Comparison of ENCODE assay signal across 13 cellular contexts in genomic region chr3:185657691-185658503, GRCh38.
DNase-seq lines count a peak whose midpoint lies in the region; ATAC-seq and TF ChIP-seq lines count a peak whose summit lies in the region.
"Had no signal": no experiment of that assay in that cellular context is flagged by ENCODE, and none has a peak within 500 bp of the region (broad histone marks: within the 10 kb centered on the region; RNA-seq: fewer than 3 reads in every experiment).

No MANE protein-coding gene starts in this region.

- H3K27ac ChIP-seq in RWPE1 (peak overlapping the region; percentile 97), coronary artery (peak overlapping the region; percentile 78 to 97)
- H3K27ac ChIP-seq: neutrophil had no signal

- H3K4me3 Mint-ChIP-seq in neural crest cell (no peak overlapping the region), type B pancreatic cell (no peak overlapping the region)
- H3K4me3 Mint-ChIP-seq: activated naive CD8-positive, alpha-beta T cell; CD14-positive monocyte; memory B cell had no signal

- CTCF ChIA-PET in RWPE1 (lab: Yijun Ruan, JAX), result interaction anchor here (0.7 to 1.2 kb wide), 3 partner anchors 11 to 110 kb away, joined by 3 to 4 read pairs (median 3); no protein-coding TSS in a partner anchor

- H3K36me3 Mint-ChIP-seq in neural crest cell (ENCODE audit: low read depth), result peaks cover 15% of the 10 kb centered on the region
- peaks cover 12% of the 10 kb centered on the region for H3K36me3 Mint-ChIP-seq in type B pancreatic cell
- H3K36me3 Mint-ChIP-seq: activated naive CD8-positive, alpha-beta T cell; memory B cell had no signal

- POLR2A ChIA-PET in RWPE1 (lab: Yijun Ruan, JAX; ENCODE audit: low non-redundant PET), result no interaction called here

- peaks cover 8% of the 10 kb centered on the region for H3K4me1 Mint-ChIP-seq in neural crest cell
- peaks cover 5% of the 10 kb centered on the region for H3K4me1 Mint-ChIP-seq in type B pancreatic cell (ENCODE audit: unreplicated experiment)
- H3K4me1 Mint-ChIP-seq: memory B cell had no signal

- peak overlapping the region; percentile 6 for H3K4me3 ChIP-seq in coronary artery

- DNase-seq in RWPE1 (ENCODE audit: low spot score) (no peak), coronary artery (ENCODE audit: low spot score) (no peak), neural crest cell (ENCODE audit: low read depth, low spot score) (no peak), type B pancreatic cell (ENCODE audit: extremely low spot score, unreplicated experiment) (no peak), NOMO-1 treated with DMSO at 0.1 percent for 48 hours (lab: John Stamatoyannopoulos, UW; ENCODE audit: unreplicated experiment) (no peak)
- DNase-seq in stimulated activated CD4-positive, alpha-beta T cell treated with anti-CD3 and anti-CD28 coated beads, Interleukin-1b, Interleukin-23, amount 100 ng/mL, for 48 hours, result no peak
- DNase-seq: activated CD8-positive, alpha-beta memory T cell treated with anti-CD3 and anti-CD28 coated beads, Interleukin-2, amount 50 U/mL, for 48 hours; NCI-H1436 had no signal

- TF ChIP-seq CTCF in RWPE1 (conservative IDR thresholded peaks at IDR 0.05; ENCODE audit: low read depth) (no peak), coronary artery (IDR thresholded peaks at IDR 0.05) (no peak), neural crest cell (conservative IDR thresholded peaks at IDR 0.05) (no peak), type B pancreatic cell (conservative IDR thresholded peaks at IDR 0.05) (no peak)

- H3K9me3 Mint-ChIP-seq in neural crest cell (no peaks in the 10 kb centered on the region), type B pancreatic cell (no peaks in the 10 kb centered on the region)
- H3K9me3 Mint-ChIP-seq: memory B cell had no signal

- H3K27ac Mint-ChIP-seq in neural crest cell (ENCODE audit: unreplicated experiment) (peak overlapping the region; percentile 62), type B pancreatic cell (peak overlapping the region; percentile 13)
- H3K27ac Mint-ChIP-seq: activated naive CD8-positive, alpha-beta T cell; memory B cell had no signal

- ATAC-seq in GM19455 (IDR thresholded peaks at IDR 0.05; ENCODE audit: unreplicated experiment), result no peak

- H3K27me3 Mint-ChIP-seq in neural crest cell (ENCODE audit: low read depth) (no peaks in the 10 kb centered on the region), type B pancreatic cell (no peaks in the 10 kb centered on the region)
- H3K27me3 Mint-ChIP-seq: activated naive CD8-positive, alpha-beta T cell had no signal
